8 cellular contexts compared by ENCODE assay signal in genomic region chr3:114380233-114380645, GRCh38.
A peak's percentile ranks its signal among the peaks of the same experiment; 100 is the strongest.
DNase-seq lines count a peak whose midpoint lies in the region; ATAC-seq and TF ChIP-seq lines count a peak whose summit lies in the region.

No MANE protein-coding gene starts in this region.

- TF ChIP-seq CTCF in Calu3 (IDR thresholded peaks at IDR 0.05; ENCODE audit: unreplicated experiment): no peak
- TF ChIP-seq CTCF in retinal pigment epithelial cell (conservative IDR thresholded peaks at IDR 0.05; ENCODE audit: low read depth, low read length): no peak

- DNase-seq in Calu3 (peak; percentile 14), brain pericyte (ENCODE audit: low read depth, low spot score) (peak; percentile 46), hippocampal formation (lab: John Stamatoyannopoulos, UW) (peak; percentile 63 to 93), retinal pigment epithelial cell (ENCODE audit: low read depth) (peak; percentile 19)
- no peak for DNase-seq in naive thymus-derived CD8-positive, alpha-beta T cell
- DNase-seq in activated CD8-positive, alpha-beta memory T cell treated with anti-CD3 and anti-CD28 coated beads, Interleukin-2, amount 50 U/mL, for 4 hours: no peak

- intact Hi-C loops in Calu3 (cut with micrococcal nuclease; ENCODE audit: unreplicated experiment): loop anchor here (5.0 kb wide), 1 partner anchor 712 kb away; no protein-coding TSS in a partner anchor

- no peak overlapping the region for H3K27ac Mint-ChIP-seq in Calu3 (ENCODE audit: unreplicated experiment)
- no peak overlapping the region for H3K27ac Mint-ChIP-seq in naive thymus-derived CD8-positive, alpha-beta T cell

- ATAC-seq in naive thymus-derived CD8-positive, alpha-beta T cell: no peak
- ATAC-seq in GM19035 (IDR thresholded peaks at IDR 0.05; ENCODE audit: unreplicated experiment): no peak
- no peak for ATAC-seq in GM18519 (IDR thresholded peaks at IDR 0.05; ENCODE audit: low FRiP score, unreplicated experiment)

- no peaks in the 10 kb centered on the region for H3K9me3 Mint-ChIP-seq in Calu3 (ENCODE audit: low read depth, unreplicated experiment)
- H3K9me3 Mint-ChIP-seq in naive thymus-derived CD8-positive, alpha-beta T cell: no peaks in the 10 kb centered on the region

- CTCF ChIA-PET in Calu3 (lab: Charles Lee): interaction anchor here (0.6 to 1.5 kb wide), 3 partner anchors 21 to 75 kb away, joined by 4 to 9 read pairs (median 5); no protein-coding TSS in a partner anchor

- no peak overlapping the region for H3K4me3 ChIP-seq in retinal pigment epithelial cell (ENCODE audit: low read length)

- no TSS peak for BruUV-seq in Calu3 (replicated peaks; lab: Mats Ljungman, UMichigan)

- no peak overlapping the region for H3K4me3 Mint-ChIP-seq in Calu3 (ENCODE audit: low read depth, unreplicated experiment)
- no peak overlapping the region for H3K4me3 Mint-ChIP-seq in naive thymus-derived CD8-positive, alpha-beta T cell

- H3K27me3 Mint-ChIP-seq in Calu3 (ENCODE audit: unreplicated experiment): no peaks in the 10 kb centered on the region
- H3K27me3 Mint-ChIP-seq in naive thymus-derived CD8-positive, alpha-beta T cell: no peaks in the 10 kb centered on the region

- POLR2A ChIA-PET in naive thymus-derived CD8-positive, alpha-beta T cell (lab: Charles Lee): interaction anchor here (1.3 kb wide), 1 partner anchor 10 kb away, joined by 4 read pairs; no protein-coding TSS in a partner anchor

- no peaks in the 10 kb centered on the region for H3K36me3 Mint-ChIP-seq in Calu3 (ENCODE audit: insufficient read depth, unreplicated experiment)
- H3K36me3 Mint-ChIP-seq in naive thymus-derived CD8-positive, alpha-beta T cell: peaks cover 0 to 40% (median 30%) of the 10 kb centered on the region in 3 donors

- no peaks in the 10 kb centered on the region for H3K4me1 Mint-ChIP-seq in Calu3 (ENCODE audit: low read depth, unreplicated experiment)
- H3K4me1 Mint-ChIP-seq in naive thymus-derived CD8-positive, alpha-beta T cell: peaks cover 3 to 12% (median 6%) of the 10 kb centered on the region in 4 donors

Comparison
In these comparisons a context has a peak if more than half of its experiments do, and no peak if none do; other contexts are left out.
1. DNase-seq: peak in Calu3 (single experiment), brain pericyte (single experiment), hippocampal formation (2 of 2) and retinal pigment epithelial cell (single experiment); none in naive thymus-derived CD8-positive, alpha-beta T cell (0 of 10) and activated CD8-positive, alpha-beta memory T cell treated with anti-CD3 and anti-CD28 coated beads, Interleukin-2, amount 50 U/mL, for 4 hours (single experiment).